ENCODE assay signal across 12 cellular contexts in the genomic region with DNA sequence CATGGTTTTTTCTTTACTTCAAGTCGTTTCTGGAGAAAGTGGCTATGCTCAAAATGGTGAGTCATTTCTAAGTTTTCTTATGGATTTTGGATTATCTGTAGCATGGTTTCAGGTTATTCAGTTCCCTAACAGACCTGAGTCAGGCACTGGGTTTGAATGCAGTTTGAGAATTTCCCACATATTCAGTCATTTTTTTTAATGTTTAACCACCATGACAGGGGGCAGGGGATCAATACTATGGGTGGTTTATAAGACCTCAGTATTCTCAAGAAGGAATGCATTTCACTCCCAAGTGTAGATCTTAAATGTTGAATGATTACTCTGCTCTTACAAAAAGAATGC. TPM values are rescaled to one million over a fixed set of nuclear protein-coding genes. Genes with fewer than 3 reads are reported as not detected.
DNase-seq lines count a peak whose midpoint lies in the region; ATAC-seq, FAIRE-seq and TF ChIP-seq lines count a peak whose summit lies in the region.
"Had no signal": no experiment of that assay in that cellular context is flagged by ENCODE, and none has a peak within 500 bp of the region (broad histone marks: within the 10 kb centered on the region; RNA-seq: fewer than 3 reads in every experiment).

No MANE protein-coding gene starts in this region.

- peak overlapping the region; percentile 85 for H3K27ac Mint-ChIP-seq in T-helper 2 cell treated with Interferon-gamma antibody and Interleukin-4, amounts not matched to agents 5 μg/mL and 100 μg/mL, for 36 hours
- H3K27ac Mint-ChIP-seq in dendritic cell treated with granulocyte-macrophage colony-stimulating factor and Interleukin-4, amounts not matched to agents 40 ng/mL and 50 ng/mL, for 4 days: peak overlapping the region; percentile 30

- peak overlapping the region; percentile 7; the same call in 1 of the 2 replicates for H2AFZ ChIP-seq in KMS-11 (ENCODE audit: low read depth)

- peaks cover 48% of the 10 kb centered on the region for H3K36me3 Mint-ChIP-seq in T-helper 2 cell treated with Interferon-gamma antibody and Interleukin-4, amounts not matched to agents 5 μg/mL and 100 μg/mL, for 36 hours (ENCODE audit: low read depth)
- no peaks in the 10 kb centered on the region for H3K36me3 Mint-ChIP-seq in dendritic cell treated with granulocyte-macrophage colony-stimulating factor and Interleukin-4, amounts not matched to agents 40 ng/mL and 50 ng/mL, for 4 days (ENCODE audit: low read depth)

- peaks cover 7% of the 10 kb centered on the region for H3K9me3 Mint-ChIP-seq in T-helper 2 cell treated with Interferon-gamma antibody and Interleukin-4, amounts not matched to agents 5 μg/mL and 100 μg/mL, for 36 hours
- no peaks in the 10 kb centered on the region for H3K9me3 Mint-ChIP-seq in dendritic cell treated with granulocyte-macrophage colony-stimulating factor and Interleukin-4, amounts not matched to agents 40 ng/mL and 50 ng/mL, for 4 days

- intact Hi-C loops in dendritic cell treated with granulocyte-macrophage colony-stimulating factor and Interleukin-4, amounts not matched to agents 40 ng/mL and 50 ng/mL, for 4 days (cut with micrococcal nuclease): loop anchor here (5.0 kb wide), 1 partner anchor 35 kb away; no protein-coding TSS in a partner anchor
- intact Hi-C loops in right lobe of liver (cut with DNase I): no loop called here
- intact Hi-C loops in Right ventricle myocardium superior (cut with DNase I): no loop called here

- H3K27ac ChIP-seq in KMS-11 (no peak overlapping the region), small intestine (ENCODE audit: low read depth in 1 of 2, low read length in 1 of 2) (peak overlapping the region in 1 of 2 donors; percentile 89), right lobe of liver (no peak overlapping the region)

- H3K9me3 ChIP-seq in small intestine (ENCODE audit: control insufficient read depth, low read depth) (no peaks in the 10 kb centered on the region), right lobe of liver (no peaks in the 10 kb centered on the region)
- H3K9me3 ChIP-seq: heart left ventricle had no signal

- no peak for FAIRE-seq in small intestine (lab: Jason Lieb, UNC)

- H3K4me2 ChIP-seq in KMS-11: no peak overlapping the region

- peaks cover 82% of the 10 kb centered on the region for H3K4me1 Mint-ChIP-seq in T-helper 2 cell treated with Interferon-gamma antibody and Interleukin-4, amounts not matched to agents 5 μg/mL and 100 μg/mL, for 36 hours (ENCODE audit: low read depth)
- peaks cover 30% of the 10 kb centered on the region for H3K4me1 Mint-ChIP-seq in dendritic cell treated with granulocyte-macrophage colony-stimulating factor and Interleukin-4, amounts not matched to agents 40 ng/mL and 50 ng/mL, for 4 days (ENCODE audit: low read depth)

- no peak overlapping the region for H3K4me3 ChIP-seq in KMS-11 (IDR thresholded peaks at IDR 0.05; ENCODE audit: insufficient read depth, low read depth, low read length)
- peak overlapping the region; percentile 25 to 48 for H3K4me3 ChIP-seq in small intestine (ENCODE audit: low read depth in 1 of 2, low read length in 2 of 2)
- no peak overlapping the region for H3K4me3 ChIP-seq in right lobe of liver

- no peak overlapping the region for H3K9ac ChIP-seq in KMS-11

- H3K27me3 Mint-ChIP-seq in T-helper 2 cell treated with Interferon-gamma antibody and Interleukin-4, amounts not matched to agents 5 μg/mL and 100 μg/mL, for 36 hours (ENCODE audit: low read depth): no peaks in the 10 kb centered on the region
- no peaks in the 10 kb centered on the region for H3K27me3 Mint-ChIP-seq in dendritic cell treated with granulocyte-macrophage colony-stimulating factor and Interleukin-4, amounts not matched to agents 40 ng/mL and 50 ng/mL, for 4 days

- 27 to 34% (median 28%) methylated on average over 1 of the region's 1 CpG for WGBS in small intestine, 3 donors
- WGBS in right lobe of liver (ENCODE audit: insufficient coverage, low coverage, low lambda C conversion rate, missing lambda C conversion rate): 20% methylated on average over 1 of the region's 1 CpG

- H3K27me3 ChIP-seq in KMS-11 (ENCODE audit: insufficient read depth, low read depth) (no peaks in the 10 kb centered on the region), small intestine (ENCODE audit: control insufficient read depth in 2 of 2, insufficient read depth in 2 of 2, low read length in 2 of 2) (no peaks in the 10 kb centered on the region), right lobe of liver (no peaks in the 10 kb centered on the region)
- H3K27me3 ChIP-seq: heart left ventricle had no signal

- TF ChIP-seq CTCF in KMS-11 (conservative IDR thresholded peaks at IDR 0.05; ENCODE audit: low read depth, low read length): no peak
- no peak for TF ChIP-seq CTCF in right lobe of liver (IDR thresholded peaks at IDR 0.05)

- no peak for TF ChIP-seq POLR2A in right lobe of liver (IDR thresholded peaks at IDR 0.05)

- ATAC-seq in HG02981 (IDR thresholded peaks at IDR 0.05; ENCODE audit: unreplicated experiment): no peak
- ATAC-seq in right lobe of liver: no peak
- ATAC-seq in Right ventricle myocardium superior (ENCODE audit: poor library complexity): no peak

- no peaks in the 10 kb centered on the region for H3K36me3 ChIP-seq in KMS-11 (ENCODE audit: insufficient read depth)
- H3K36me3 ChIP-seq in small intestine (ENCODE audit: control insufficient read depth in 2 of 2, insufficient read depth in 2 of 2, low read length in 2 of 2): peaks cover 0 to 2% of the 10 kb centered on the region in 2 donors
- no peaks in the 10 kb centered on the region for H3K36me3 ChIP-seq in right lobe of liver

- DNase-seq in T-helper 2 cell treated with Interferon-gamma antibody and Interleukin-4, amounts not matched to agents 5 μg/mL and 100 μg/mL, for 36 hours (ENCODE audit: low spot score): peak; percentile 48
- DNase-seq in T-helper 2 cell: no peak
- DNase-seq in small intestine: no peak
- DNase-seq in right lobe of liver: no peak
- no peak for DNase-seq in Right ventricle myocardium superior
- DNase-seq: 8988T, anterior cingulate cortex, heart left ventricle, NCI-H446 had no signal

- H3K79me2 ChIP-seq in KMS-11 (ENCODE audit: insufficient read depth, low read depth): no peaks in the 10 kb centered on the region

- peaks cover 43% of the 10 kb centered on the region for H3K4me1 ChIP-seq in KMS-11 (ENCODE audit: low read depth, poor library complexity, severe bottlenecking)
- H3K4me1 ChIP-seq in small intestine (ENCODE audit: control insufficient read depth in 2 of 2, insufficient read depth in 1 of 2, low read depth in 1 of 2, low read length in 1 of 2): no peaks in the 10 kb centered on the region
- no peaks in the 10 kb centered on the region for H3K4me1 ChIP-seq in right lobe of liver

- H4K20me1 ChIP-seq in KMS-11 (ENCODE audit: insufficient read depth): no peaks in the 10 kb centered on the region

- H3K4me3 Mint-ChIP-seq in T-helper 2 cell treated with Interferon-gamma antibody and Interleukin-4, amounts not matched to agents 5 μg/mL and 100 μg/mL, for 36 hours: peak overlapping the region; percentile 89
- no peak overlapping the region for H3K4me3 Mint-ChIP-seq in dendritic cell treated with granulocyte-macrophage colony-stimulating factor and Interleukin-4, amounts not matched to agents 40 ng/mL and 50 ng/mL, for 4 days

RNA-seq across cellular contexts. Expression of gene IL7R, which starts 0.3 kb away (rescaled TPM):
- polyA plus RNA-seq in small intestine: 1 to 10 TPM; 2.9 to 8.0 (median 5.9) TPM
- total RNA-seq in right lobe of liver (1 to 10 TPM in 5 of 6 experiments, under 1 TPM in 1; 0.75 to 7.4 (median 2.2) TPM), Right ventricle myocardium superior (0.67 TPM)

Comparison
In these comparisons a context has a peak if more than half of its experiments do, and no peak if none do; other contexts are left out.
1. H3K4me3 ChIP-seq: peak in small intestine (2 of 2); none in KMS-11 (single experiment) and right lobe of liver (0 of 3).